ENCODE assay signal across 9 cellular contexts in genomic region chr11:107591446-107592236, GRCh38. TPM values are rescaled to one million over a fixed set of nuclear protein-coding genes. Genes with fewer than 3 reads are reported as not detected.
A peak's percentile ranks its signal among the peaks of the same experiment; 100 is the strongest.
DNase-seq lines count a peak whose midpoint lies in the region; ATAC-seq and TF ChIP-seq lines count a peak whose summit lies in the region.
"Had no signal": no experiment of that assay in that cellular context is flagged by ENCODE, and none has a peak within 500 bp of the region (broad histone marks: within the 10 kb centered on the region; RNA-seq: fewer than 3 reads in every experiment).

No MANE protein-coding gene starts in this region.

- intact Hi-C loops in lower lobe of right lung (cut with DNase I): no loop called here

- peak; percentile 23 for ATAC-seq in HG02571 (IDR thresholded peaks at IDR 0.05; ENCODE audit: unreplicated experiment)
- ATAC-seq in lower lobe of right lung: peak; percentile 60 to 66
- peak; percentile 96 for ATAC-seq in stimulated activated effector memory CD8-positive, alpha-beta T cell treated with anti-CD3 and anti-CD28 coated beads, Interleukin-12 subunit alpha, Interleukin-12 subunit beta, amount 100 ng/mL, for 72 hours
- no peak for ATAC-seq in GM21390 (IDR thresholded peaks at IDR 0.05; ENCODE audit: unreplicated experiment)

- CTCF ChIA-PET in RWPE1 (lab: Yijun Ruan, JAX): interaction anchor here (0.6 kb wide), 1 partner anchor 17 kb away, joined by 3 read pairs; no protein-coding TSS in a partner anchor

- H3K9me3 Mint-ChIP-seq in stimulated activated effector memory CD8-positive, alpha-beta T cell treated with anti-CD3 and anti-CD28 coated beads, Interleukin-12 subunit alpha, Interleukin-12 subunit beta, amount 100 ng/mL, for 72 hours: no peaks in the 10 kb centered on the region

- H3K9ac ChIP-seq in SK-N-MC (ENCODE audit: insufficient read length): peak overlapping the region; percentile 56

- no peak for TF ChIP-seq CTCF in GM10266 (IDR thresholded peaks at IDR 0.05; ENCODE audit: control insufficient read depth, insufficient read depth, low read depth, missing control alignments)
- TF ChIP-seq CTCF in lower lobe of right lung (IDR thresholded peaks at IDR 0.05): no peak
- TF ChIP-seq CTCF in RWPE1 (conservative IDR thresholded peaks at IDR 0.05; ENCODE audit: low read depth): no peak

- DNase-seq in GM10266 (ENCODE audit: extremely low spot score) (peak; percentile 42), SK-N-MC (ENCODE audit: low read depth, low spot score) (no peak), lower lobe of right lung (no peak), RWPE1 (ENCODE audit: low spot score) (no peak)
- DNase-seq in central memory CD4-positive, alpha-beta T cell: peak; percentile 12
- DNase-seq in stimulated activated effector memory CD8-positive, alpha-beta T cell treated with anti-CD3 and anti-CD28 coated beads, Interleukin-12 subunit alpha, Interleukin-12 subunit beta, amount 100 ng/mL, for 72 hours (ENCODE audit: low spot score in 2 of 2): peak; percentile 4 to 65

- peaks cover 47% of the 10 kb centered on the region for H3K27me3 ChIP-seq in lower lobe of right lung (ENCODE audit: low read depth)

- peak overlapping the region; percentile 80 for H3K4me3 ChIP-seq in SK-N-MC
- peak overlapping the region; percentile 72 for H3K4me3 ChIP-seq in lower lobe of right lung

- H3K36me3 ChIP-seq in SK-N-MC (ENCODE audit: insufficient read depth, low read length) (no peaks in the 10 kb centered on the region), lower lobe of right lung (no peaks in the 10 kb centered on the region)

- peaks cover 31% of the 10 kb centered on the region for H3K4me1 Mint-ChIP-seq in stimulated activated effector memory CD8-positive, alpha-beta T cell treated with anti-CD3 and anti-CD28 coated beads, Interleukin-12 subunit alpha, Interleukin-12 subunit beta, amount 100 ng/mL, for 72 hours

- peak overlapping the region; percentile 83 for H3K4me3 Mint-ChIP-seq in stimulated activated effector memory CD8-positive, alpha-beta T cell treated with anti-CD3 and anti-CD28 coated beads, Interleukin-12 subunit alpha, Interleukin-12 subunit beta, amount 100 ng/mL, for 72 hours

- no peak overlapping the region for H3K27ac ChIP-seq in SK-N-MC
- no peak overlapping the region for H3K27ac ChIP-seq in lower lobe of right lung
- H3K27ac ChIP-seq in RWPE1: no peak overlapping the region
- H3K27ac ChIP-seq: VCaP had no signal

- H3K9me3 ChIP-seq in SK-N-MC (ENCODE audit: low read depth, low read length): no peaks in the 10 kb centered on the region
- H3K9me3 ChIP-seq in lower lobe of right lung: no peaks in the 10 kb centered on the region

- no peak overlapping the region for H3K27ac Mint-ChIP-seq in stimulated activated effector memory CD8-positive, alpha-beta T cell treated with anti-CD3 and anti-CD28 coated beads, Interleukin-12 subunit alpha, Interleukin-12 subunit beta, amount 100 ng/mL, for 72 hours

- peaks cover 22% of the 10 kb centered on the region for H3K4me1 ChIP-seq in lower lobe of right lung

- POLR2A ChIA-PET in RWPE1 (lab: Yijun Ruan, JAX; ENCODE audit: low non-redundant PET): no interaction called here

- no peaks in the 10 kb centered on the region for H3K36me3 Mint-ChIP-seq in stimulated activated effector memory CD8-positive, alpha-beta T cell treated with anti-CD3 and anti-CD28 coated beads, Interleukin-12 subunit alpha, Interleukin-12 subunit beta, amount 100 ng/mL, for 72 hours

RNA-seq across cellular contexts. Expression of gene ELMOD1, which starts 0.7 kb away (rescaled TPM):
- total RNA-seq in lower lobe of right lung: 1.8 TPM

RNA-seq across cellular contexts. Expression of gene ALKBH8, which starts 26.1 kb away (rescaled TPM):
- total RNA-seq in lower lobe of right lung: 8.5 TPM

Comparison
In these comparisons a context has a peak if more than half of its experiments do, and no peak if none do; other contexts are left out.
1. DNase-seq: peak in GM10266 (single experiment), central memory CD4-positive, alpha-beta T cell (single experiment) and stimulated activated effector memory CD8-positive, alpha-beta T cell treated with anti-CD3 and anti-CD28 coated beads, Interleukin-12 subunit alpha, Interleukin-12 subunit beta, amount 100 ng/mL, for 72 hours (2 of 2); none in SK-N-MC (single experiment), lower lobe of right lung (single experiment) and RWPE1 (single experiment).